In the genomic region with DNA sequence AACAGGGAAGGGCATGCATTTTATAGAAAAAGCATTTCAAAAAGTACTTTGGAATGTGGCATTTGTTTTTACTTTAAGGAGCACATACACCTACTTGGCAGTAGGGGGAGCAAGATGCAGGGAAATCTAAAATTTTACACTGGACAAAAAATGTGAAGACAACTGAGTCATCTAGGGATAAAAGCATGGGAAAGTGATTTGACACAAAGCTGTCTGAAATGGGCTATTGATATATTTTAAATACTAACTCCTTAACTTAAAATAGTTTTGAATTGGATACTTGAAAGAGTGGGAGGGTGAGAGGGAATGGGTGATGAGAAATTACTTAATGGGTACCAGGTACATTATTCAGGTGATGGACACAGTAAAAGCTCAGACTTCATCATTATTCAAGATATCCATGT, we compare ENCODE assay signal across 8 cellular contexts. TPM values are rescaled to one million over a fixed set of nuclear protein-coding genes. Genes with fewer than 3 reads are reported as not detected.
DNase-seq lines count a peak whose midpoint lies in the region; ATAC-seq and TF ChIP-seq lines count a peak whose summit lies in the region.

No MANE protein-coding gene starts in this region.

- H3K9me3 ChIP-seq in endodermal cell (ENCODE audit: control insufficient read depth, low read length) (no peaks in the 10 kb centered on the region), parathyroid adenoma (ENCODE audit: control insufficient read depth, low read length) (no peaks in the 10 kb centered on the region)

- H3K79me2 ChIP-seq in parathyroid adenoma = no peaks in the 10 kb centered on the region

- CTCF ChIA-PET in activated CD8-positive, alpha-beta T cell treated with anti-CD3 and anti-CD28 coated beads for 36 hours (lab: Charles Lee) = interaction anchor here (0.8 to 1.8 kb wide), 6 partner anchors 10 to 642 kb away, joined by 4 to 8 read pairs (median 5); no protein-coding TSS in a partner anchor
- CTCF ChIA-PET in activated CD8-positive, alpha-beta T cell treated with anti-CD3 and anti-CD28 coated beads, Interleukin-2, amount 10 ng/mL, durations not matched to agents 7 days and 5 days (lab: Charles Lee) = interaction anchor here (1.0 to 2.9 kb wide), 5 partner anchors 8 to 1298 kb away, joined by 4 to 15 read pairs (median 5); no protein-coding TSS in a partner anchor

- no peak overlapping the region for H3K4me3 Mint-ChIP-seq in activated CD8-positive, alpha-beta T cell treated with anti-CD3 and anti-CD28 coated beads for 36 hours
- H3K4me3 Mint-ChIP-seq in activated CD8-positive, alpha-beta T cell treated with anti-CD3 and anti-CD28 coated beads, Interleukin-2, amount 10 ng/mL, durations not matched to agents 7 days and 5 days = no peak overlapping the region
- H3K4me3 Mint-ChIP-seq in endodermal cell = no peak overlapping the region

- H3K4me3 ChIP-seq in endodermal cell (ENCODE audit: low read length) = no peak overlapping the region
- H3K4me3 ChIP-seq in parathyroid adenoma (ENCODE audit: low read depth, low read length) = no peak overlapping the region

- no peaks in the 10 kb centered on the region for H3K36me3 Mint-ChIP-seq in activated CD8-positive, alpha-beta T cell treated with anti-CD3 and anti-CD28 coated beads for 36 hours (ENCODE audit: low read depth)
- no peaks in the 10 kb centered on the region for H3K36me3 Mint-ChIP-seq in activated CD8-positive, alpha-beta T cell treated with anti-CD3 and anti-CD28 coated beads, Interleukin-2, amount 10 ng/mL, durations not matched to agents 7 days and 5 days (ENCODE audit: low read depth)
- no peaks in the 10 kb centered on the region for H3K36me3 Mint-ChIP-seq in endodermal cell (ENCODE audit: low read depth)

- no peak overlapping the region for H3K9ac ChIP-seq in endodermal cell (ENCODE audit: extremely low read depth, low read length, poor library complexity, severe bottlenecking)
- H3K9ac ChIP-seq in parathyroid adenoma = no peak overlapping the region

- no peak overlapping the region for H3K27ac Mint-ChIP-seq in activated CD8-positive, alpha-beta T cell treated with anti-CD3 and anti-CD28 coated beads for 36 hours
- H3K27ac Mint-ChIP-seq in activated CD8-positive, alpha-beta T cell treated with anti-CD3 and anti-CD28 coated beads, Interleukin-2, amount 10 ng/mL, durations not matched to agents 7 days and 5 days = no peak overlapping the region
- H3K27ac Mint-ChIP-seq in endodermal cell = no peak overlapping the region

- peak; percentile 77 for TF ChIP-seq CTCF in activated CD8-positive, alpha-beta T cell treated with anti-CD3 and anti-CD28 coated beads for 36 hours (IDR thresholded peaks at IDR 0.05)
- peak; percentile 93 for TF ChIP-seq CTCF in endodermal cell (conservative IDR thresholded peaks at IDR 0.05)
- TF ChIP-seq CTCF in parathyroid adenoma (IDR thresholded peaks at IDR 0.05) = peak; percentile 82

- POLR2A ChIA-PET in activated CD8-positive, alpha-beta T cell treated with anti-CD3 and anti-CD28 coated beads for 36 hours (lab: Charles Lee) = no interaction called here
- POLR2A ChIA-PET in activated CD8-positive, alpha-beta T cell treated with anti-CD3 and anti-CD28 coated beads, Interleukin-2, amount 10 ng/mL, durations not matched to agents 7 days and 5 days (lab: Charles Lee) = no interaction called here

- no peaks in the 10 kb centered on the region for H3K9me3 Mint-ChIP-seq in activated CD8-positive, alpha-beta T cell treated with anti-CD3 and anti-CD28 coated beads for 36 hours
- no peaks in the 10 kb centered on the region for H3K9me3 Mint-ChIP-seq in activated CD8-positive, alpha-beta T cell treated with anti-CD3 and anti-CD28 coated beads, Interleukin-2, amount 10 ng/mL, durations not matched to agents 7 days and 5 days (ENCODE audit: insufficient read depth)
- H3K9me3 Mint-ChIP-seq in endodermal cell = no peaks in the 10 kb centered on the region

- no peak for ATAC-seq in activated CD8-positive, alpha-beta T cell treated with anti-CD3 and anti-CD28 coated beads for 36 hours
- ATAC-seq in activated CD8-positive, alpha-beta T cell treated with anti-CD3 and anti-CD28 coated beads, Interleukin-2, amount 10 ng/mL, durations not matched to agents 7 days and 5 days = no peak

- intact Hi-C loops in activated CD8-positive, alpha-beta T cell treated with anti-CD3 and anti-CD28 coated beads for 36 hours (cut with micrococcal nuclease) = no loop called here

- peaks cover 17% of the 10 kb centered on the region for H3K27me3 ChIP-seq in endodermal cell (ENCODE audit: control insufficient read depth, insufficient read depth, low read length, poor library complexity, severe bottlenecking)
- no peaks in the 10 kb centered on the region for H3K27me3 ChIP-seq in parathyroid adenoma (ENCODE audit: control insufficient read depth, insufficient read depth, low read length)

- H3K4me1 ChIP-seq in endodermal cell (ENCODE audit: control insufficient read depth, insufficient read depth, low read length) = no peaks in the 10 kb centered on the region
- H3K4me1 ChIP-seq in parathyroid adenoma = no peaks in the 10 kb centered on the region

- peaks cover 10% of the 10 kb centered on the region for H3K27me3 Mint-ChIP-seq in activated CD8-positive, alpha-beta T cell treated with anti-CD3 and anti-CD28 coated beads for 36 hours
- peaks cover 3% of the 10 kb centered on the region for H3K27me3 Mint-ChIP-seq in activated CD8-positive, alpha-beta T cell treated with anti-CD3 and anti-CD28 coated beads, Interleukin-2, amount 10 ng/mL, durations not matched to agents 7 days and 5 days (ENCODE audit: low read depth)
- H3K27me3 Mint-ChIP-seq in endodermal cell (ENCODE audit: insufficient read depth) = peaks cover 2% of the 10 kb centered on the region

- no peak overlapping the region for H2AFZ ChIP-seq in parathyroid adenoma

- no peak overlapping the region for H3K27ac ChIP-seq in endodermal cell (ENCODE audit: low read depth, low read length)
- no peak overlapping the region for H3K27ac ChIP-seq in parathyroid adenoma

- H3K4me1 Mint-ChIP-seq in activated CD8-positive, alpha-beta T cell treated with anti-CD3 and anti-CD28 coated beads for 36 hours (ENCODE audit: low read depth) = no peaks in the 10 kb centered on the region
- H3K4me1 Mint-ChIP-seq in activated CD8-positive, alpha-beta T cell treated with anti-CD3 and anti-CD28 coated beads, Interleukin-2, amount 10 ng/mL, durations not matched to agents 7 days and 5 days (ENCODE audit: low read depth) = no peaks in the 10 kb centered on the region
- H3K4me1 Mint-ChIP-seq in endodermal cell = no peaks in the 10 kb centered on the region

- no peak for DNase-seq in activated CD8-positive, alpha-beta T cell treated with anti-CD3 and anti-CD28 coated beads for 36 hours
- DNase-seq in activated CD8-positive, alpha-beta T cell treated with anti-CD3 and anti-CD28 coated beads, Interleukin-2, amount 10 ng/mL, durations not matched to agents 7 days and 5 days = no peak
- DNase-seq in NCI-H748 treated with DMSO at 0.1 percent for 48 hours (lab: John Stamatoyannopoulos, UW) (peak; percentile 20), endodermal cell (no peak), ureter (ENCODE audit: low spot score) (no peak), NCI-H1048 (lab: John Stamatoyannopoulos, UW) (no peak)
- no peak for DNase-seq in stimulated activated naive CD4-positive, alpha-beta T cell treated with Interleukin-2 at 50 U/mL for 16 hours (lab: John Stamatoyannopoulos, UW)

- H3K36me3 ChIP-seq in endodermal cell (ENCODE audit: control insufficient read depth, insufficient read depth, low read length) (no peaks in the 10 kb centered on the region), parathyroid adenoma (ENCODE audit: control insufficient read depth, insufficient read depth, low read length) (no peaks in the 10 kb centered on the region)

- H3K4me2 ChIP-seq in parathyroid adenoma (ENCODE audit: low read length) = no peak overlapping the region

RNA-seq across cellular contexts. Expression of gene TMEM200C, which starts 15.8 kb away (rescaled TPM):
- not detected for total RNA-seq in activated CD8-positive, alpha-beta T cell treated with anti-CD3 and anti-CD28 coated beads for 36 hours
- total RNA-seq in activated CD8-positive, alpha-beta T cell treated with anti-CD3 and anti-CD28 coated beads, Interleukin-2, amount 10 ng/mL, durations not matched to agents 7 days and 5 days = not detected
- 1 to 10 TPM; 4.7 to 7.3 TPM for total RNA-seq in endodermal cell
- 8.8 TPM for polyA plus RNA-seq in endodermal cell (2013, experiment 1 of 2)
- 9.9 TPM for polyA plus RNA-seq in endodermal cell (2013, experiment 2 of 2)
- 0.60 TPM for total RNA-seq in ureter
